Comparison of ENCODE assay signal across 23 cellular contexts in genomic region chr4:95051689-95052026, GRCh38.
DNase-seq lines count a peak whose midpoint lies in the region; ATAC-seq and TF ChIP-seq lines count a peak whose summit lies in the region.
"Had no signal": no experiment of that assay in that cellular context is flagged by ENCODE, and none has a peak within 500 bp of the region (broad histone marks: within the 10 kb centered on the region; RNA-seq: fewer than 3 reads in every experiment).

No MANE protein-coding gene starts in this region.

- no peak for TF ChIP-seq EP300 in neural cell (conservative IDR thresholded peaks at IDR 0.05; ENCODE audit: poor library complexity, severe bottlenecking)

- no peaks in the 10 kb centered on the region for H3K27me3 ChIP-seq in dorsolateral prefrontal cortex
- H3K27me3 ChIP-seq in neural cell (ENCODE audit: insufficient read depth, low read depth, low read length): no peaks in the 10 kb centered on the region
- H3K27me3 ChIP-seq in thoracic aorta (replicated peaks; ENCODE audit: insufficient read depth): no peaks in the 10 kb centered on the region
- H3K27me3 ChIP-seq: sigmoid colon, testis had no signal

- no peak overlapping the region for H3K4me2 ChIP-seq in neural cell (ENCODE audit: low read length)

- CTCF ChIA-PET in WTC11 (lab: Charles Lee): no interaction called here

- peak overlapping the region in 29 of 59 donors; percentile 1 to 67 (median 44) for H3K27ac ChIP-seq in dorsolateral prefrontal cortex
- no peak overlapping the region for H3K27ac ChIP-seq in neural cell (ENCODE audit: low read length)
- peak overlapping the region; percentile 14 to 77 for H3K27ac ChIP-seq in thoracic aorta
- H3K27ac ChIP-seq: epithelial cell of prostate, sigmoid colon, testis had no signal

- no peaks in the 10 kb centered on the region for H3K9me2 ChIP-seq in neural cell (ENCODE audit: insufficient read depth, low read length)

- H3K36me3 Mint-ChIP-seq in WTC11: no peaks in the 10 kb centered on the region
- H3K36me3 Mint-ChIP-seq: activated naive CD4-positive, alpha-beta T cell treated with anti-CD3 and anti-CD28 coated beads, Interleukin-2, amount 10 ng/mL, durations not matched to agents 7 days and 5 days; natural killer cell had no signal

- no peaks in the 10 kb centered on the region for H3K27me3 Mint-ChIP-seq in WTC11 (ENCODE audit: low read depth)

- ATAC-seq in WTC11 (peak; percentile 41; the same call in 1 of the 2 replicates), thoracic aorta (ENCODE audit: insufficient number of reproducible peaks, low FRiP score, low read depth) (no peak)
- ATAC-seq: GM12878, natural killer cell had no signal

- H3K36me3 ChIP-seq in neural cell (ENCODE audit: insufficient read depth, low read length) (no peaks in the 10 kb centered on the region), thoracic aorta (no peaks in the 10 kb centered on the region)
- H3K36me3 ChIP-seq: sigmoid colon had no signal

- no peak for TF ChIP-seq RAD21 in neural cell (conservative IDR thresholded peaks at IDR 0.05)

- no peaks in the 10 kb centered on the region for H4K20me1 ChIP-seq in neural cell (ENCODE audit: insufficient read depth)

- H3K4me1 Mint-ChIP-seq in WTC11: peaks cover 3% of the 10 kb centered on the region; the same call in 1 of the 2 replicates
- H3K4me1 Mint-ChIP-seq: activated naive CD4-positive, alpha-beta T cell treated with anti-CD3 and anti-CD28 coated beads, Interleukin-2, amount 10 ng/mL, durations not matched to agents 7 days and 5 days; natural killer cell had no signal

- H3K9ac ChIP-seq in neural cell (ENCODE audit: low read length): no peak overlapping the region

- no peak overlapping the region for H3K27ac Mint-ChIP-seq in WTC11
- H3K27ac Mint-ChIP-seq: activated naive CD4-positive, alpha-beta T cell treated with anti-CD3 and anti-CD28 coated beads, Interleukin-2, amount 10 ng/mL, durations not matched to agents 7 days and 5 days; natural killer cell had no signal

- POLR2A ChIA-PET in WTC11 (lab: Charles Lee): no interaction called here

- no peaks in the 10 kb centered on the region for H3F3A ChIP-seq in neural cell (ENCODE audit: insufficient read depth, low read length, poor library complexity, severe bottlenecking)

- H3K9me3 ChIP-seq in neural cell (ENCODE audit: low read length) (no peaks in the 10 kb centered on the region), thoracic aorta (no peaks in the 10 kb centered on the region)
- H3K9me3 ChIP-seq: sigmoid colon, testis had no signal

- peaks cover 19 to 48% of the 10 kb centered on the region in 2 donors for H3K4me1 ChIP-seq in thoracic aorta (ENCODE audit: control insufficient read depth in 1 of 2, low read depth in 2 of 2)
- H3K4me1 ChIP-seq: sigmoid colon, testis had no signal

- H3K9me3 Mint-ChIP-seq in WTC11: no peaks in the 10 kb centered on the region
- H3K9me3 Mint-ChIP-seq: activated naive CD4-positive, alpha-beta T cell treated with anti-CD3 and anti-CD28 coated beads, Interleukin-2, amount 10 ng/mL, durations not matched to agents 7 days and 5 days; natural killer cell had no signal

- no peak overlapping the region for H2AFZ ChIP-seq in neural cell (ENCODE audit: low read depth, low read length)

- DNase-seq in WTC11 (ENCODE audit: low spot score) (no peak), dorsolateral prefrontal cortex (no peak), thoracic aorta (ENCODE audit: low spot score) (no peak), superior temporal gyrus (ENCODE audit: extremely low spot score) (no peak), NCI-H2029 (lab: John Stamatoyannopoulos, UW) (no peak), NOMO-1 (lab: John Stamatoyannopoulos, UW; ENCODE audit: unreplicated experiment in 2 of 2) (no peak)
- DNase-seq in activated T-cell treated with anti-CD3 and anti-CD28 coated beads, Interleukin-2, amount 50 U/mL, for 48 hours: no peak
- DNase-seq: activated CD4-positive, alpha-beta T cell treated with anti-CD3 and anti-CD28 coated beads, Interleukin-2, amount 50 U/mL, for 4 hours; activated naive CD4-positive, alpha-beta T cell treated with anti-CD3 and anti-CD28 coated beads, Interleukin-2, amount 10 ng/mL, durations not matched to agents 7 days and 5 days; amniotic stem cell; EL; GOT3; Kasumi-1; natural killer cell; NCI-H146; NCI-H2171; NCI-H524; sigmoid colon; stimulated activated naive CD4-positive, alpha-beta T cell had no signal

- H3K4me3 ChIP-seq in dorsolateral prefrontal cortex: peak overlapping the region in 36 of 59 donors; percentile 1 to 49 (median 30)
- H3K4me3 ChIP-seq in neural cell (ENCODE audit: low read length): peak overlapping the region; percentile 11
- H3K4me3 ChIP-seq in thoracic aorta: peak overlapping the region; percentile 60
- H3K4me3 ChIP-seq: GM12878, sigmoid colon, testis had no signal

- intact Hi-C loops in dorsolateral prefrontal cortex (cut with DNase I): no loop called here

- no peak for TF ChIP-seq CTCF in WTC11 (IDR thresholded peaks at IDR 0.05)
- TF ChIP-seq CTCF in dorsolateral prefrontal cortex (IDR thresholded peaks at IDR 0.05 in 54 of 56, conservative IDR thresholded peaks at IDR 0.05 in 2 of 56; ENCODE audit: low read depth in 1 of 56, partially characterized antibody in 56 of 56): no peak
- no peak for TF ChIP-seq CTCF in neural cell (IDR thresholded peaks at IDR 0.05; ENCODE audit: poor library complexity, severe bottlenecking)
- TF ChIP-seq CTCF in thoracic aorta (IDR thresholded peaks at IDR 0.05): no peak

- no peaks in the 10 kb centered on the region for H3K79me2 ChIP-seq in neural cell (replicated peaks; ENCODE audit: insufficient read depth, low read length)

- H3K4me3 Mint-ChIP-seq in WTC11: no peak overlapping the region
- H3K4me3 Mint-ChIP-seq: activated naive CD4-positive, alpha-beta T cell treated with anti-CD3 and anti-CD28 coated beads, Interleukin-2, amount 10 ng/mL, durations not matched to agents 7 days and 5 days; natural killer cell had no signal

TF ChIP-seq in WTC11, 78 proteins besides CTCF, POLR2A, EP300 and RAD21 (continues in another document):
- TF ChIP-seq ZNF219 (CRISPR knock-in tag; IDR thresholded peaks at IDR 0.05; ENCODE audit: borderline replicate concordance) (no peak), EMX1 (CRISPR knock-in tag; IDR thresholded peaks at IDR 0.05) (no peak), NFYB (CRISPR knock-in tag; conservative IDR thresholded peaks at IDR 0.05; ENCODE audit: low read depth) (no peak), OVOL2 (CRISPR knock-in tag; IDR thresholded peaks at IDR 0.05; ENCODE audit: borderline replicate concordance) (no peak), TEAD4 (CRISPR knock-in tag; IDR thresholded peaks at IDR 0.05) (no peak), CDX4 (CRISPR knock-in tag; IDR thresholded peaks at IDR 0.05; ENCODE audit: borderline replicate concordance) (no peak), SMAD3 (CRISPR knock-in tag; IDR thresholded peaks at IDR 0.05; ENCODE audit: borderline replicate concordance) (no peak), ZMAT4 (CRISPR knock-in tag; IDR thresholded peaks at IDR 0.05) (no peak), MYBL2 (CRISPR knock-in tag; IDR thresholded peaks at IDR 0.05) (no peak), SOX15 (CRISPR knock-in tag; IDR thresholded peaks at IDR 0.05) (no peak), NFATC4 (CRISPR knock-in tag; IDR thresholded peaks at IDR 0.05) (no peak), GTF2I (CRISPR knock-in tag; conservative IDR thresholded peaks at IDR 0.05) (no peak)

TF ChIP-seq in neural cell, 6 proteins besides CTCF, POLR2A, EP300 and RAD21:
- no peak for TF ChIP-seq REST (IDR thresholded peaks at IDR 0.05; ENCODE audit: borderline replicate concordance)
- no peak for TF ChIP-seq POLR2AphosphoS5 (IDR thresholded peaks at IDR 0.05)
- no peak for TF ChIP-seq TAF1 (IDR thresholded peaks at IDR 0.05; ENCODE audit: low read depth)
- no peak for TF ChIP-seq MXI1 (conservative IDR thresholded peaks at IDR 0.05; ENCODE audit: poor library complexity, severe bottlenecking)
- no peak for TF ChIP-seq EZH2 (IDR thresholded peaks at IDR 0.05; ENCODE audit: borderline replicate concordance, insufficient read depth, low read length, poor library complexity, severe bottlenecking)
- no peak for TF ChIP-seq SMC3 (conservative IDR thresholded peaks at IDR 0.05; ENCODE audit: poor library complexity)
